ENCODE assay signal across 7 cellular contexts in the genomic region with DNA sequence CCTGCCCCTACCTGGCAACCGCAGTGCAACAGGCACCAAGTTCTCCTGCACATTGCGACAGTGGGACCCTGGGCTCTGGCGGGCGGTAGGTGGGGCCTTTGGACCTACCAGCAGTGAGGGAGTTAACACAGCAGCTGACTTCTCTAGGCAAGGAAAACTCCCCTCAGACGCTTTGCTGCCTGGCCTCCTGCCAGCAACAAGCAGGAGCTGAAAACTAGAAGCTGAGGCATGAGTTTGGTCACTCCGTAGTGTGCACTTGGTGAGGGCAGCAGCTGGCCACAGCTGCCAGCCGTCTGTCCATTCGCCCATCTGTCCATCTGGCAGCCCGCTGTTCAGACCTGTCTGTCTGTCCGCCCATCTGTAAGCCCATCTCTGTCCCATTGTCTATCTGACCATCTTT. TPM values are rescaled to one million over a fixed set of nuclear protein-coding genes. Genes with fewer than 3 reads are reported as not detected.
"Had no signal": no experiment of that assay in that cellular context is flagged by ENCODE, and none has a peak within 500 bp of the region (broad histone marks: within the 10 kb centered on the region; RNA-seq: fewer than 3 reads in every experiment).

No MANE protein-coding gene starts in this region.

RNA-seq across cellular contexts. Expression of gene GGTLC2, which starts 7.2 kb away (rescaled TPM):
- total RNA-seq: activated CD4-positive, alpha-beta memory T cell treated with anti-CD3 and anti-CD28 coated beads for 36 hours; activated naive CD4-positive, alpha-beta T cell treated with anti-CD3 and anti-CD28 coated beads, Interleukin-2, amount 50 U/mL, for 72 hours; activated T-cell treated with anti-CD3 and anti-CD28 coated beads, Interleukin-2, amount 50 U/mL, for 4 hours; bronchial epithelial cell; esophagus muscularis mucosa; right lobe of liver had no signal
- polyA plus RNA-seq: immature natural killer cell had no signal
